Comparison of ENCODE assay signal across 24 cellular contexts in genomic region chr11:73475549-73475948, GRCh38.
"Had no signal": no experiment of that assay in that cellular context is flagged by ENCODE, and none has a peak within 500 bp of the region (broad histone marks: within the 10 kb centered on the region; RNA-seq: fewer than 3 reads in every experiment).

No MANE protein-coding gene starts in this region.

- H3K9ac ChIP-seq: SK-N-SH had no signal

- H3K4me3 Mint-ChIP-seq: T-cell had no signal

- H3K36me3 ChIP-seq: MG63, Peyer's patch, SJSA1 had no signal

- H3K4me1 ChIP-seq: Peyer's patch, SJSA1 had no signal

- H3K9me3 ChIP-seq: Peyer's patch, SJSA1, SK-N-SH had no signal

- H3K27me3 Mint-ChIP-seq: T-cell had no signal

- H3K27ac ChIP-seq: PC-9, Peyer's patch, SJSA1 had no signal

- DNase-seq: KBM-7, MG63, NCI-H1092, NCI-H1105 treated with DMSO at 0.1 percent for 48 hours, NCI-H1417 treated with DMSO at 0.1 percent for 48 hours, NCI-H146, NCI-H187, NCI-H2029, NCI-H2081 treated with DMSO at 0.1 percent for 48 hours, NCI-H2171, NCI-H226, NCI-H446, NCI-H510A, NCI-H524 treated with DMSO at 0.1 percent for 48 hours, NCI-H69, NCI-H774, PC-9, Peyer's patch, SIG-M5, SK-N-SH, SW 1271, T-cell had no signal

- H3K9me2 ChIP-seq: SK-N-SH had no signal

- ATAC-seq: Right ventricle myocardium inferior, T-cell had no signal

- H3K27me3 ChIP-seq: MG63, Peyer's patch, SJSA1 had no signal

- H3K27ac Mint-ChIP-seq: T-cell had no signal

- H3K4me3 ChIP-seq: MG63, PC-9, Peyer's patch, SJSA1 had no signal

- H2AFZ ChIP-seq: PC-9 had no signal

- H3K4me2 ChIP-seq: PC-9, SK-N-SH had no signal
